In genomic region chr22:22576989-22577427, GRCh38 we compare ENCODE assay signal across 1 cellular context.
TF ChIP-seq lines count a peak whose summit lies in the region.

No MANE protein-coding gene starts in this region.

TF ChIP-seq in K562, 482 proteins besides CTCF, POLR2A, EP300 and RAD21 (continued from another document):
- TF ChIP-seq TGIF2 (CRISPR knock-in tag; IDR thresholded peaks at IDR 0.05) (no peak), MED1 (CRISPR knock-in tag; IDR thresholded peaks at IDR 0.05; ENCODE audit: borderline replicate concordance) (no peak), CEBPZ (IDR thresholded peaks at IDR 0.05; ENCODE audit: borderline replicate concordance, low read depth, low read length) (no peak), AFF1 (IDR thresholded peaks at IDR 0.05; ENCODE audit: low read depth in 1 of 2, partially characterized antibody in 2 of 2) (no peak), PHTF2 (CRISPR knock-in tag; IDR thresholded peaks at IDR 0.05) (0 out of 2 replicates have a peak, but pooled peaks have one; percentile 65), PCBP1 (IDR thresholded peaks at IDR 0.05; ENCODE audit: low read depth, low read length, poor library complexity, severe bottlenecking) (no peak), CLOCK (CRISPR knock-in tag; IDR thresholded peaks at IDR 0.05; ENCODE audit: borderline replicate concordance) (no peak), KLF10 (CRISPR knock-in tag; IDR thresholded peaks at IDR 0.05) (peak; percentile 73; the same call in 1 of the 2 replicates), ZNF655 (CRISPR knock-in tag; IDR thresholded peaks at IDR 0.05) (peak; percentile 63; the same call in 1 of the 2 replicates), ARNT (IDR thresholded peaks at IDR 0.05) (no peak), FOXM1 (IDR thresholded peaks at IDR 0.05; ENCODE audit: low read depth) (no peak), FOXM1 (CRISPR knock-in tag; IDR thresholded peaks at IDR 0.05; ENCODE audit: low read depth) (no peak)
